8 cellular contexts compared by ENCODE assay signal in the genomic region with DNA sequence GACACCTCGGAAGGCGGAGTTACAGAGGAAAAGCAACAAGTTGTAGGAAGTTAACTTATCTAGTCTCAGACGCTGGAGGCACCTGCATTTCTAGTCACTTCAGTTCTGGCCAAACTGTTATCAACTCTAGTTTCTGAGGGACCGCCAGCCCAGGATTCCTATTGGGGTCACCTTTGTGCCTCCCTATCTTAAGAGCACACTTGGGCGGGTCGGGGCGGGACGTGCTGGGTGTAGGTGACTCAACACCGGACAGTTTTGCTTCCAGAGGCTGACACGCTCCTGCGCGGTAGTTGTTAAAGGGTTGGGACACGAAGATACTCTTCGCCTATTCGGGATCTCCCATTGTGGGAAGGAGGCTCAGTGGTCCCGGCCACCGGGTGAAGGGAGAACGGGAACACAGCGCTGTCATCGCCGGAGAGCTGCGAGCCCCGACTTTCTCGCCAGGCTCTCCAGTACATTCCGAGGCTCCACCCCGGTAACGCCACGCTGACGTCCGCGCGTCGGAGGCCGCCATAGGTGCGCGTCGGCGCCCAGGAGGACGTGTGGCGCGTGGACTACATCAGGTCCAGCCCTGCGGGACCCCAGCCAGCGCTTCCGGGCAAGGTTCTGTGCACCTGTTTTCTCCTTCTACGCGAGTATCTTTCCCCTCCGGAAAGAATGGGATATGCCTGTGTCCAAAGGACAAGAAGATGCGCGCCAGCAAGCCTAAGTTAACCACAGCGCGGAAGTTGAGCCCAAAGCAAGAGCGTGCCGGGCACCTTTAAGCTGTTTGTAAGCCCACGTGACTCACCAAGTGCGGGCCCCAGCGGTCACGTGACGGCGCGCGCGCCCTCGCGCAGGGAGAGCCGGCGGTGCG. TPM values are rescaled to one million over a fixed set of nuclear protein-coding genes. Genes with fewer than 3 reads are reported as not detected.
DNase-seq lines count a peak whose midpoint lies in the region; ATAC-seq, FAIRE-seq and TF ChIP-seq lines count a peak whose summit lies in the region.

A gene (plus strand): TSS at position 842 of the 856 bp plus-strand sequence. CDS start 35,016 bp downstream, outside the sequence.

- peaks cover 7 to 32% of the 10 kb centered on the region in 2 experiments for H3K79me2 ChIP-seq in H1 (ENCODE audit: control insufficient read depth in 1 of 2, insufficient read depth in 2 of 2, low read length in 2 of 2)

- H3K9ac ChIP-seq in H1 (replicated peaks in 1 of 4; ENCODE audit: extremely low read depth in 1 of 4, low read depth in 3 of 4, low read length in 3 of 4), result peak within 1 kb of the TSS in 3 of 4 experiments; percentile 88 to 93 (median 90); a peak in 6 of 7 replicates
- peak within 1 kb of the TSS; percentile 96 for H3K9ac ChIP-seq in mesenchymal stem cell (ENCODE audit: low read length)

- peak within 1 kb of the TSS; percentile 80 for H2BK120ac ChIP-seq in H1 (replicated peaks; ENCODE audit: low read depth, low read length)
- peak within 1 kb of the TSS; percentile 92 for H2BK120ac ChIP-seq in mesenchymal stem cell (ENCODE audit: low read depth, low read length)

- peak within 1 kb of the TSS; percentile 99 for H3K27ac Mint-ChIP-seq in activated CD8-positive, alpha-beta memory T cell treated with anti-CD3 and anti-CD28 coated beads, Interleukin-2, amount 10 ng/mL, durations not matched to agents 7 days and 5 days

- POLR2A ChIA-PET in H1 (lab: Charles Lee; ENCODE audit: partially characterized antibody), result interaction anchor here (0.6 to 2.8 kb wide), 21 partner anchors 12 to 664 kb away, joined by 3 to 18 read pairs (median 4); no protein-coding TSS in a partner anchor

- WGBS in H1 (ENCODE audit: extremely low coverage in 1 of 2, insufficient coverage in 1 of 2, insufficient read length in 1 of 2, insufficient replicate concordance in 2 of 2, low coverage in 1 of 2, low lambda C conversion rate in 2 of 2, missing lambda C conversion rate in 1 of 2), 2 experiments, result 2% methylated on average over 61 of the region's 67 CpGs; no CpG with 5 or more reads in 1 of the 2 experiments
- 1% methylated on average over 67 of the region's 67 CpGs for WGBS in mesenchymal stem cell

- H3K36me3 ChIP-seq in H1 (ENCODE audit: control insufficient read depth in 2 of 4, insufficient read depth in 4 of 4, low read length in 3 of 4), result no peaks in the 10 kb centered on the region
- H3K36me3 ChIP-seq in mesenchymal stem cell (ENCODE audit: control insufficient read depth in 1 of 2, insufficient read depth in 2 of 2, low read depth in 1 of 2, low read length in 2 of 2), result no peaks in the 10 kb centered on the region

- DNase-seq in CMK (ENCODE audit: low read depth), result peak; percentile 60
- peak; percentile 73 for DNase-seq in HS-27A (ENCODE audit: low read depth)
- DNase-seq in NK-92 treated with Interleukin-12 subunit alpha and Interleukin-12 subunit beta, amount 100 ng/mL, for 24 hours (lab: John Stamatoyannopoulos, UW), result peak; percentile 90
- peak; percentile 95 for DNase-seq in activated CD8-positive, alpha-beta memory T cell treated with anti-CD3 and anti-CD28 coated beads, Interleukin-2, amount 10 ng/mL, durations not matched to agents 7 days and 5 days
- DNase-seq in H1 (ENCODE audit: low read depth in 1 of 2, low spot score in 2 of 2), result peak; percentile 87
- peak; percentile 96 for DNase-seq in mesenchymal stem cell
- DNase-seq in stimulated activated CD8-positive, alpha-beta memory T cell treated with anti-CD3 and anti-CD28 coated beads, Interleukin-12 subunit alpha, Interleukin-12 subunit beta, amount 100 ng/mL, for 24 hours (ENCODE audit: extremely low read depth), result peak; percentile 87

- no peaks in the 10 kb centered on the region for H4K20me1 ChIP-seq in H1 (replicated peaks in 1 of 2; ENCODE audit: control insufficient read depth in 1 of 2, insufficient read depth in 2 of 2, low read length in 2 of 2)

- peaks cover 7% of the 10 kb centered on the region for H3K36me3 Mint-ChIP-seq in activated CD8-positive, alpha-beta memory T cell treated with anti-CD3 and anti-CD28 coated beads, Interleukin-2, amount 10 ng/mL, durations not matched to agents 7 days and 5 days

- peaks cover 17% of the 10 kb centered on the region for H3K4me1 Mint-ChIP-seq in activated CD8-positive, alpha-beta memory T cell treated with anti-CD3 and anti-CD28 coated beads, Interleukin-2, amount 10 ng/mL, durations not matched to agents 7 days and 5 days

- H3K23me2 ChIP-seq in H1 (ENCODE audit: low read depth, low read length), result peaks cover 11% of the 10 kb centered on the region

- H3K4me3 Mint-ChIP-seq in activated CD8-positive, alpha-beta memory T cell treated with anti-CD3 and anti-CD28 coated beads, Interleukin-2, amount 10 ng/mL, durations not matched to agents 7 days and 5 days, result peak within 1 kb of the TSS; percentile 85

- peak in 1 of 2 experiments; percentile 38; a peak in 1 of 3 replicates for TF ChIP-seq EP300 in H1 (IDR thresholded peaks at IDR 0.05; ENCODE audit: borderline replicate concordance in 1 of 2, low read depth in 2 of 2, low read length in 2 of 2)

- peak within 1 kb of the TSS; percentile 90 for H3K18ac ChIP-seq in H1 (ENCODE audit: extremely low read depth, low read length)
- peak within 1 kb of the TSS; percentile 86 to 96 for H3K18ac ChIP-seq in mesenchymal stem cell (ENCODE audit: low read depth in 1 of 2, low read length in 2 of 2)

- H3K9me3 ChIP-seq in H1 (ENCODE audit: insufficient read depth in 2 of 2, low read depth in 1 of 2, low read length in 1 of 2) (no peaks in the 10 kb centered on the region), mesenchymal stem cell (ENCODE audit: control insufficient read depth, low read length) (no peaks in the 10 kb centered on the region)

- no peak for FAIRE-seq in H1 (lab: Jason Lieb, UNC)

- H3K14ac ChIP-seq in H1 (ENCODE audit: insufficient read length) (no peak within 1 kb of the TSS), mesenchymal stem cell (ENCODE audit: low read length in 2 of 2) (peak within 1 kb of the TSS in 1 of 2 experiments; percentile 94)

- TF ChIP-seq RAD21 in H1 (IDR thresholded peaks at IDR 0.05 in 1 of 2, conservative IDR thresholded peaks at IDR 0.05 in 1 of 2; ENCODE audit: low read depth in 2 of 2, low read length in 2 of 2), result no peak

- peak within 1 kb of the TSS; percentile 86 for H3K56ac ChIP-seq in H1 (replicated peaks; ENCODE audit: insufficient read length, low read depth, low read length)

- H4K8ac ChIP-seq in H1 (ENCODE audit: extremely low read depth, insufficient read depth, low read length) (peak within 1 kb of the TSS; percentile 97; the same call in 1 of the 2 replicates), mesenchymal stem cell (ENCODE audit: low read length) (peak within 1 kb of the TSS; percentile 57)

- no peaks in the 10 kb centered on the region for H3K27me3 Mint-ChIP-seq in activated CD8-positive, alpha-beta memory T cell treated with anti-CD3 and anti-CD28 coated beads, Interleukin-2, amount 10 ng/mL, durations not matched to agents 7 days and 5 days

- H3K4me1 ChIP-seq in H1 (replicated peaks in 1 of 4; ENCODE audit: control insufficient read depth in 3 of 4, insufficient read depth in 4 of 4, low read length in 3 of 4) (peaks cover 0 to 6% (median 4%) of the 10 kb centered on the region in 4 experiments; a peak in 4 of 7 replicates), mesenchymal stem cell (ENCODE audit: control insufficient read depth, insufficient read depth, low read depth, low read length) (peaks cover 4% of the 10 kb centered on the region)

- TF ChIP-seq POLR2A in H1 (IDR thresholded peaks at IDR 0.05; ENCODE audit: control extremely low read depth in 1 of 2, low read depth in 2 of 2, low read length in 2 of 2), result peak; percentile 78 to 97

- peaks cover 2% of the 10 kb centered on the region; the same call in 1 of the 2 replicates for H3K79me1 ChIP-seq in H1 (ENCODE audit: low read depth, low read length)
- H3K79me1 ChIP-seq in mesenchymal stem cell (replicated peaks; ENCODE audit: low read length, poor library complexity, severe bottlenecking), result peaks cover 5% of the 10 kb centered on the region

- peak within 1 kb of the TSS; percentile 99 for H4K5ac ChIP-seq in H1 (ENCODE audit: insufficient read length, low read depth, low read length)

- peak within 1 kb of the TSS; percentile 73; the same call in 1 of the 2 replicates for H2BK15ac ChIP-seq in H1 (ENCODE audit: low read length)
- H2BK15ac ChIP-seq in mesenchymal stem cell (ENCODE audit: low read depth, poor library complexity, severe bottlenecking), result peak within 1 kb of the TSS; percentile 80

- peak within 1 kb of the TSS; percentile 97 for H3K27ac ChIP-seq in H1 (ENCODE audit: low read depth, low read length)
- H3K27ac ChIP-seq in mesenchymal stem cell (ENCODE audit: low read length, poor library complexity, severe bottlenecking), result peak within 1 kb of the TSS; percentile 94

- H2BK5ac ChIP-seq in H1 (ENCODE audit: low read depth, low read length) (peak within 1 kb of the TSS; percentile 72), mesenchymal stem cell (ENCODE audit: low read depth, low read length, poor library complexity, severe bottlenecking) (peak within 1 kb of the TSS; percentile 49)

- CTCF ChIA-PET in activated CD8-positive, alpha-beta memory T cell treated with anti-CD3 and anti-CD28 coated beads, Interleukin-2, amount 10 ng/mL, durations not matched to agents 7 days and 5 days (lab: Charles Lee), result interaction anchor here (1.4 to 2.4 kb wide), 3 partner anchors 42 to 76 kb away, joined by 3 to 9 read pairs (median 6); no protein-coding TSS in a partner anchor
- CTCF ChIA-PET in H1 (lab: Charles Lee; ENCODE audit: partially characterized antibody), result interaction anchor here (0.5 to 1.3 kb wide), 4 partner anchors 24 to 171 kb away, joined by 3 to 4 read pairs (median 3); no protein-coding TSS in a partner anchor

- H3K23ac ChIP-seq in H1 (ENCODE audit: insufficient read length) (no peak within 1 kb of the TSS), mesenchymal stem cell (ENCODE audit: low read length in 2 of 2) (peak within 1 kb of the TSS in 1 of 2 experiments; percentile 74)

- H3K4me2 ChIP-seq in H1 (ENCODE audit: insufficient read depth in 1 of 2, low read depth in 2 of 2, low read length in 2 of 2) (peak within 1 kb of the TSS; percentile 94 to 99), mesenchymal stem cell (ENCODE audit: low read length, poor library complexity, severe bottlenecking) (peak within 1 kb of the TSS; percentile 95)

- H2BK12ac ChIP-seq in H1 (ENCODE audit: low read depth, low read length) (peak within 1 kb of the TSS; percentile 18), mesenchymal stem cell (ENCODE audit: low read length in 2 of 2) (peak within 1 kb of the TSS; percentile 46 to 71)

- no peak for TF ChIP-seq CTCF in H1 (IDR thresholded peaks at IDR 0.05; ENCODE audit: control extremely low read depth in 1 of 3, insufficient read depth in 1 of 3, low read depth in 1 of 3, low read length in 3 of 3)

- H3K4me3 ChIP-seq in H1 (ENCODE audit: extremely low read depth in 1 of 4, insufficient read depth in 2 of 4, low read depth in 3 of 4, low read length in 4 of 4) (peak within 1 kb of the TSS; percentile 71 to 91 (median 82)), mesenchymal stem cell (ENCODE audit: insufficient read depth in 1 of 2, low read depth in 1 of 2, low read length in 2 of 2) (peak within 1 kb of the TSS; percentile 91 to 95)

- H3K9me3 Mint-ChIP-seq in activated CD8-positive, alpha-beta memory T cell treated with anti-CD3 and anti-CD28 coated beads, Interleukin-2, amount 10 ng/mL, durations not matched to agents 7 days and 5 days (ENCODE audit: low read depth), result no peaks in the 10 kb centered on the region

- H3K4ac ChIP-seq in H1 (replicated peaks; ENCODE audit: insufficient read length, low read depth, low read length) (peak within 1 kb of the TSS; percentile 87), mesenchymal stem cell (ENCODE audit: low read depth in 1 of 2, low read length in 2 of 2) (peak within 1 kb of the TSS; percentile 64 to 81)

- no peak within 1 kb of the TSS for H2BK20ac ChIP-seq in H1 (ENCODE audit: low read length)

- peak; percentile 87 for ATAC-seq in GM19468 (IDR thresholded peaks at IDR 0.05; ENCODE audit: extremely low read depth, unreplicated experiment)
- peak; percentile 89 for ATAC-seq in activated CD8-positive, alpha-beta memory T cell treated with anti-CD3 and anti-CD28 coated beads, Interleukin-2, amount 10 ng/mL, durations not matched to agents 7 days and 5 days

- peak within 1 kb of the TSS; percentile 90 for H4K91ac ChIP-seq in H1 (replicated peaks; ENCODE audit: insufficient read length, low read length)
- H4K91ac ChIP-seq in mesenchymal stem cell (ENCODE audit: low read length), result peak within 1 kb of the TSS; percentile 91

- no peaks in the 10 kb centered on the region for H3K27me3 ChIP-seq in H1 (replicated peaks in 1 of 4; ENCODE audit: control insufficient read depth in 3 of 4, extremely low read depth in 1 of 4, insufficient read depth in 3 of 4, low read length in 3 of 4)
- no peaks in the 10 kb centered on the region for H3K27me3 ChIP-seq in mesenchymal stem cell (ENCODE audit: control insufficient read depth in 1 of 2, insufficient read depth in 1 of 2, low read length in 2 of 2)

- peak within 1 kb of the TSS; percentile 86 for H2AFZ ChIP-seq in H1 (ENCODE audit: low read length)
- peak within 1 kb of the TSS; percentile 96 for H2AFZ ChIP-seq in mesenchymal stem cell (ENCODE audit: low read depth, low read length)

- no peak within 1 kb of the TSS for H2AK5ac ChIP-seq in H1 (ENCODE audit: low read depth, low read length)
- H2AK5ac ChIP-seq in mesenchymal stem cell (ENCODE audit: low read length, severe bottlenecking), result no peak within 1 kb of the TSS

RNA-seq across cellular contexts. Expression of the gene that starts here (rescaled TPM):
- total RNA-seq in activated CD8-positive, alpha-beta memory T cell treated with anti-CD3 and anti-CD28 coated beads, Interleukin-2, amount 10 ng/mL, durations not matched to agents 7 days and 5 days, result 10 to 100 TPM; 31.5 to 57.8 TPM
- total RNA-seq in H1 (2021; fragmentation: NEBNext Ultra II Directional; extraction: Animal tissue kit (Norgen Biotek cat#: 25700)), result 25.0 and 26.1 TPM in 2 replicates
- polyA plus RNA-seq in H1 (2011; rRNA removed), result 13.0 and 13.2 TPM in 2 replicates
- polyA plus RNA-seq in H1 (2011; cell fraction: cytosol; rRNA removed), result 19.2 TPM
- polyA plus RNA-seq in H1 (2011; cell fraction: nucleus; rRNA removed), result 30.3 TPM
- polyA plus RNA-seq in H1 (2012, experiment 1 of 2), result 17.0 to 20.3 TPM (median 19.7 TPM) in 4 replicates
- polyA plus RNA-seq in H1 (2012, experiment 2 of 2), result 1.2 TPM
- 11.8 TPM for polyA plus RNA-seq in H1 (2013, experiment 1 of 2)
- 9.9 TPM for polyA plus RNA-seq in H1 (2013, experiment 2 of 2)
- polyA minus RNA-seq in H1 (2011; rRNA and poly(A)+ RNA removed), result 85.8 and 95.2 TPM in 2 replicates
- polyA minus RNA-seq in H1 (2011; cell fraction: cytosol; rRNA and poly(A)+ RNA removed), result 24.4 TPM
- polyA minus RNA-seq in H1 (2011; cell fraction: nucleus; rRNA and poly(A)+ RNA removed), result 198 TPM
- 5.3 TPM for polyA plus RNA-seq in mesenchymal stem cell (2013, experiment 1 of 2)
- 5.1 TPM for polyA plus RNA-seq in mesenchymal stem cell (2013, experiment 2 of 2)

Comparison
In these comparisons a context has a peak if more than half of its experiments do, and no peak if none do; other contexts are left out.
1. Peak in every context shown above with its lines: DNase-seq, ATAC-seq, H3K4me3 ChIP-seq and H3K27ac ChIP-seq.